Comparison of ENCODE assay signal across 1 cellular context in the genomic region with DNA sequence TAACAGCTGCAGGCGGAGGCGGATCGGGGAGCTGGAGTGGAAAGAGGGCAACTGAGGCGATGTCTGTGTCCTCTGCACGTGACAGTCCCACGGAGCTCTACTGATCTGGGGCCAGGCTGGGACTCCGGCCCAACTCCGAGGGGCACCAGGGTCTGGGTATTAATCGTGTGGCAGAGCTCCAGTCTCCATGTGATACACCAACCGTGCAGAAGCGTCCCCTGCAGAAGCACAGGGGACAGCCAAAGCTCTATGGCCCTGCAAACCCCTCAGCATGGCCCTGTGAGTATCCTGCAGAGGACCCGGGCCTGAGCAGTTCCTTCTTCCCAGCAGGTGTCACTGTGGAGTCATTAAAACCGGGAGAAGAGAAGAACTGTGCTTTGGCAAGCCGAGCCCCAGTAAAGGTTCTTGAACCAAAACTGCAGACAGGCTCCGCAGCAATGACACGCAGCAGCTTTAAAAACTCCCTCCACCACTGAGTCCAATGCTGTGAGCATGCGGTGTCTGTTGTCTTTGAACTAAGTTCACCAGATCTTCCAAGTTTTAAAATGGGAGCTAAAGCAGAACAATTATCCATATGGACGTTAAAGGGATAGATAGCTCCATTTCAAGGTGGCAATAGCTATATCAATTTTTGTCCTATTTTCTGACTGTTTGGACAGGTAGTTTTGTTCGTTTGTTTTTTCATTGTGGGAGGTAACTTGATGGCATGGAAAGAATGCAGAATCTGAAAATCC.
TF ChIP-seq lines count a peak whose summit lies in the region.

No MANE protein-coding gene starts in this region.

TF ChIP-seq in HCT116, 20 proteins besides CTCF, POLR2A, EP300 and RAD21 (continued from another document):
- TF ChIP-seq, protein P1, sequence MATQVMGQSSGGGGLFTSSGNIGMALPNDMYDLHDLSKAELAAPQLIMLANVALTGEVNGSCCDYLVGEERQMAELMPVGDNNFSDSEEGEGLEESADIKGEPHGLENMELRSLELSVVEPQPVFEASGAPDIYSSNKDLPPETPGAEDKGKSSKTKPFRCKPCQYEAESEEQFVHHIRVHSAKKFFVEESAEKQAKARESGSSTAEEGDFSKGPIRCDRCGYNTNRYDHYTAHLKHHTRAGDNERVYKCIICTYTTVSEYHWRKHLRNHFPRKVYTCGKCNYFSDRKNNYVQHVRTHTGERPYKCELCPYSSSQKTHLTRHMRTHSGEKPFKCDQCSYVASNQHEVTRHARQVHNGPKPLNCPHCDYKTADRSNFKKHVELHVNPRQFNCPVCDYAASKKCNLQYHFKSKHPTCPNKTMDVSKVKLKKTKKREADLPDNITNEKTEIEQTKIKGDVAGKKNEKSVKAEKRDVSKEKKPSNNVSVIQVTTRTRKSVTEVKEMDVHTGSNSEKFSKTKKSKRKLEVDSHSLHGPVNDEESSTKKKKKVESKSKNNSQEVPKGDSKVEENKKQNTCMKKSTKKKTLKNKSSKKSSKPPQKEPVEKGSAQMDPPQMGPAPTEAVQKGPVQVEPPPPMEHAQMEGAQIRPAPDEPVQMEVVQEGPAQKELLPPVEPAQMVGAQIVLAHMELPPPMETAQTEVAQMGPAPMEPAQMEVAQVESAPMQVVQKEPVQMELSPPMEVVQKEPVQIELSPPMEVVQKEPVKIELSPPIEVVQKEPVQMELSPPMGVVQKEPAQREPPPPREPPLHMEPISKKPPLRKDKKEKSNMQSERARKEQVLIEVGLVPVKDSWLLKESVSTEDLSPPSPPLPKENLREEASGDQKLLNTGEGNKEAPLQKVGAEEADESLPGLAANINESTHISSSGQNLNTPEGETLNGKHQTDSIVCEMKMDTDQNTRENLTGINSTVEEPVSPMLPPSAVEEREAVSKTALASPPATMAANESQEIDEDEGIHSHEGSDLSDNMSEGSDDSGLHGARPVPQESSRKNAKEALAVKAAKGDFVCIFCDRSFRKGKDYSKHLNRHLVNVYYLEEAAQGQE (IDR thresholded peaks at IDR 0.05; ENCODE audit: low read depth) = no peak
- TF ChIP-seq EZH2phosphoT487 (IDR thresholded peaks at IDR 0.05; ENCODE audit: borderline replicate concordance) (no peak), FOSL1 (IDR thresholded peaks at IDR 0.05; ENCODE audit: low read depth) (no peak), EGR1 (IDR thresholded peaks at IDR 0.05; ENCODE audit: low read depth) (no peak), POLR2AphosphoS5 (IDR thresholded peaks at IDR 0.05; ENCODE audit: low read depth, low read length) (no peak)
